Comparison of ENCODE assay signal across 16 cellular contexts in the genomic region with DNA sequence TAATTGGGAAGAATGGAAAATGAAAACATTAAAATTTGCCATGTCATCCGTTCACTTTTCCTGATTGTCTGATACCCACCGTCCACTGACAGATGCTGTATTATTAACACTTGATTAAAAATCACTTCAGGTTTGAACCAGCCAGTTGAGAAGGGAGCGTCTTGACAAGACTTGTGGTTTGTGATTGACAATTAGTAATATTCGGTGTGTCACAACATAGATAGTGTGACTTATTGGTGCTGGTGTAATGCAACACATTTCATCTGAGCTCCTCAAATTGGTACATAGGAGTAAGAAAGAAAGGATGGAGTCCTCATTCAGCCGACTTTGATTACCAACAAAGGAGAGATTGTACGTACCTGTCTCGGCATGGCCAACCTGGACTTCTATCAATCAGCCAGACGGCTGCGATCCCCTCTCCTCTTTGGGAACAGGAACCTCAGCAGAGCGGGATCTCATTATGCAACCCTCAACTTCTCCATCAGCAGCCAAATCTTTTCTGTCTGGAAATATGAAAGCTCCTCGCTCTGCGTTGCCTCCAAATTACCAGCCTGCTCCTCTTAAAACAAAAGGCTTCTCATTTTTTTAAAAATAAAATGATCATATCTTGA.
DNase-seq lines count a peak whose midpoint lies in the region; ATAC-seq and TF ChIP-seq lines count a peak whose summit lies in the region.
"Had no signal": no experiment of that assay in that cellular context is flagged by ENCODE, and none has a peak within 500 bp of the region (broad histone marks: within the 10 kb centered on the region; RNA-seq: fewer than 3 reads in every experiment).

No MANE protein-coding gene starts in this region.

- H3K27ac ChIP-seq in stomach: no peak overlapping the region
- H3K27ac ChIP-seq in RWPE1: no peak overlapping the region
- no peak overlapping the region for H3K27ac ChIP-seq in upper lobe of left lung
- H3K27ac ChIP-seq: PC-9 had no signal

- no peak for DNase-seq in activated naive CD4-positive, alpha-beta T cell (lab: John Stamatoyannopoulos, UW)
- DNase-seq in NCI-H2171 treated with DMSO at 0.1 percent for 48 hours (lab: John Stamatoyannopoulos, UW) (peak; percentile 43), epithelial cell of esophagus (ENCODE audit: low read depth) (peak; percentile 7), stomach (peak; percentile 9), RWPE1 (ENCODE audit: low spot score) (no peak), upper lobe of left lung (no peak)
- DNase-seq: ACHN; CD4-positive, CD25-positive, alpha-beta regulatory T cell; Karpas-422; NCI-H187; NCI-H510A; NCI-H774; PC-9 had no signal

- no peak overlapping the region for H3K4me3 ChIP-seq in epithelial cell of esophagus (ENCODE audit: low read length)
- no peak overlapping the region for H3K4me3 ChIP-seq in stomach
- H3K4me3 ChIP-seq in upper lobe of left lung: no peak overlapping the region
- H3K4me3 ChIP-seq: PC-9 had no signal

- TF ChIP-seq EP300 in stomach (IDR thresholded peaks at IDR 0.05) (no peak), upper lobe of left lung (IDR thresholded peaks at IDR 0.05) (no peak)

- no peak for TF ChIP-seq CTCF in epithelial cell of esophagus (IDR thresholded peaks at IDR 0.05; ENCODE audit: insufficient read depth, low read depth, low read length, missing control alignments)
- no peak for TF ChIP-seq CTCF in stomach (IDR thresholded peaks at IDR 0.05)
- no peak for TF ChIP-seq CTCF in RWPE1 (conservative IDR thresholded peaks at IDR 0.05; ENCODE audit: low read depth)
- no peak for TF ChIP-seq CTCF in upper lobe of left lung (IDR thresholded peaks at IDR 0.05)

- H3K4me3 Mint-ChIP-seq in activated naive CD4-positive, alpha-beta T cell treated with anti-CD3 and anti-CD28 coated beads, Interleukin-2, amount 50 U/mL, for 24 hours: no peak overlapping the region
- H3K4me3 Mint-ChIP-seq: CD4-positive, CD25-positive, alpha-beta regulatory T cell had no signal

- POLR2A ChIA-PET in RWPE1 (lab: Yijun Ruan, JAX; ENCODE audit: low non-redundant PET): no interaction called here

- H3K36me3 Mint-ChIP-seq in activated naive CD4-positive, alpha-beta T cell treated with anti-CD3 and anti-CD28 coated beads, Interleukin-2, amount 50 U/mL, for 24 hours: no peaks in the 10 kb centered on the region
- H3K36me3 Mint-ChIP-seq: CD4-positive, CD25-positive, alpha-beta regulatory T cell had no signal

- TF ChIP-seq POLR2A in stomach (IDR thresholded peaks at IDR 0.05) (no peak), upper lobe of left lung (IDR thresholded peaks at IDR 0.05) (no peak)

- H3K36me3 ChIP-seq in stomach: no peaks in the 10 kb centered on the region
- H3K36me3 ChIP-seq in upper lobe of left lung: no peaks in the 10 kb centered on the region

- no peaks in the 10 kb centered on the region for H3K4me1 Mint-ChIP-seq in activated naive CD4-positive, alpha-beta T cell treated with anti-CD3 and anti-CD28 coated beads, Interleukin-2, amount 50 U/mL, for 24 hours
- H3K4me1 Mint-ChIP-seq: CD4-positive, CD25-positive, alpha-beta regulatory T cell had no signal

- H3K4me1 ChIP-seq in stomach (no peaks in the 10 kb centered on the region), upper lobe of left lung (no peaks in the 10 kb centered on the region)
- H3K4me1 ChIP-seq: Caco-2 had no signal

- H3K27ac Mint-ChIP-seq in activated naive CD4-positive, alpha-beta T cell treated with anti-CD3 and anti-CD28 coated beads, Interleukin-2, amount 50 U/mL, for 24 hours: peak overlapping the region; percentile 51
- H3K27ac Mint-ChIP-seq: CD4-positive, CD25-positive, alpha-beta regulatory T cell had no signal

- intact Hi-C loops in stomach (cut with DNase I; ENCODE audit: low total_unique reads): no loop called here

- ATAC-seq in HG03159 (IDR thresholded peaks at IDR 0.05; ENCODE audit: unreplicated experiment): no peak
- no peak for ATAC-seq in upper lobe of left lung (ENCODE audit: low FRiP score in 2 of 2)

- WGBS in stomach, 5 donors: 77 to 87% (median 82%) methylated on average over 12 of the region's 12 CpGs
- WGBS in upper lobe of left lung, 2 donors: 82 to 84% methylated on average over 12 of the region's 12 CpGs

- H3K27me3 Mint-ChIP-seq in activated naive CD4-positive, alpha-beta T cell treated with anti-CD3 and anti-CD28 coated beads, Interleukin-2, amount 50 U/mL, for 24 hours: peaks cover 4% of the 10 kb centered on the region

- CTCF ChIA-PET in RWPE1 (lab: Yijun Ruan, JAX): interaction anchor here (0.6 to 0.7 kb wide), 5 partner anchors 9 to 573 kb away, joined by 3 to 9 read pairs (median 3); no protein-coding TSS in a partner anchor

- H3K9me3 Mint-ChIP-seq in activated naive CD4-positive, alpha-beta T cell treated with anti-CD3 and anti-CD28 coated beads, Interleukin-2, amount 50 U/mL, for 24 hours: no peaks in the 10 kb centered on the region
- H3K9me3 Mint-ChIP-seq: CD4-positive, CD25-positive, alpha-beta regulatory T cell had no signal

- peaks cover 0 to 45% (median 8%) of the 10 kb centered on the region in 3 donors for H3K27me3 ChIP-seq in stomach
- no peaks in the 10 kb centered on the region for H3K27me3 ChIP-seq in upper lobe of left lung

- H3K9me3 ChIP-seq in stomach: no peaks in the 10 kb centered on the region
- H3K9me3 ChIP-seq in upper lobe of left lung: no peaks in the 10 kb centered on the region
- H3K9me3 ChIP-seq: Caco-2 had no signal

Comparison
In these comparisons a context has a peak if more than half of its experiments do, and no peak if none do; other contexts are left out.
1. DNase-seq: peak in NCI-H2171 treated with DMSO at 0.1 percent for 48 hours (single experiment), epithelial cell of esophagus (single experiment) and stomach (single experiment); none in activated naive CD4-positive, alpha-beta T cell (0 of 4), RWPE1 (single experiment) and upper lobe of left lung (0 of 2).